In the genomic region with DNA sequence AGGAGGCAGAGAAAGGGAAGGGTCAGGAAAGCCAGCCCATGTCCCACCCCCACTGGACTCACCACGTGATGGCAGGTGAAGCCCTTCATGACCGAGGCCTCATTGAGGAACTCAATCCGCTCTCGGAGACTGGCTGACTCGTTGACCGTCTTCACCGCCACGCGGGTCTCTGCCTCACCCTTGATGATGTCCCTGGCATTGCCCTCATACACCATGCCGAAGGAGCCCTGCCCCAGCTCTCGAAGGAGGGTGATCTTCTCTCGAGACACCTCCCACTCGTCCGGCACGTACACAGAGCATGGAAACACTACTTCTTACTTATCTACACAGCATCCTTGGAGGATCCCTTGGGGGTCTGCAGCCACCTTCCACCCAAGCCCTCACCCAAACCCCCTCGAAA, we compare ENCODE assay signal across 8 cellular contexts.
"Had no signal": no experiment of that assay in that cellular context is flagged by ENCODE, and none has a peak within 500 bp of the region (broad histone marks: within the 10 kb centered on the region; RNA-seq: fewer than 3 reads in every experiment).

No MANE protein-coding gene starts in this region.

- H3K4me3 ChIP-seq: GM23248, HAP-1, K562 had no signal

- H3K9ac ChIP-seq: GM23248 had no signal

- H3K4me1 ChIP-seq: HAP-1 had no signal

- H3K27ac ChIP-seq: GM23248, HL-60 had no signal

- H3K4me3 Mint-ChIP-seq: HFFc6 had no signal

- H3K27ac Mint-ChIP-seq: HFFc6 had no signal

- H3K9me3 ChIP-seq: HAP-1 had no signal

- DNase-seq: GM23248, GOT3, H7, HFFc6, IMR-90 had no signal
